Comparison of ENCODE assay signal across 8 cellular contexts in the genomic region with DNA sequence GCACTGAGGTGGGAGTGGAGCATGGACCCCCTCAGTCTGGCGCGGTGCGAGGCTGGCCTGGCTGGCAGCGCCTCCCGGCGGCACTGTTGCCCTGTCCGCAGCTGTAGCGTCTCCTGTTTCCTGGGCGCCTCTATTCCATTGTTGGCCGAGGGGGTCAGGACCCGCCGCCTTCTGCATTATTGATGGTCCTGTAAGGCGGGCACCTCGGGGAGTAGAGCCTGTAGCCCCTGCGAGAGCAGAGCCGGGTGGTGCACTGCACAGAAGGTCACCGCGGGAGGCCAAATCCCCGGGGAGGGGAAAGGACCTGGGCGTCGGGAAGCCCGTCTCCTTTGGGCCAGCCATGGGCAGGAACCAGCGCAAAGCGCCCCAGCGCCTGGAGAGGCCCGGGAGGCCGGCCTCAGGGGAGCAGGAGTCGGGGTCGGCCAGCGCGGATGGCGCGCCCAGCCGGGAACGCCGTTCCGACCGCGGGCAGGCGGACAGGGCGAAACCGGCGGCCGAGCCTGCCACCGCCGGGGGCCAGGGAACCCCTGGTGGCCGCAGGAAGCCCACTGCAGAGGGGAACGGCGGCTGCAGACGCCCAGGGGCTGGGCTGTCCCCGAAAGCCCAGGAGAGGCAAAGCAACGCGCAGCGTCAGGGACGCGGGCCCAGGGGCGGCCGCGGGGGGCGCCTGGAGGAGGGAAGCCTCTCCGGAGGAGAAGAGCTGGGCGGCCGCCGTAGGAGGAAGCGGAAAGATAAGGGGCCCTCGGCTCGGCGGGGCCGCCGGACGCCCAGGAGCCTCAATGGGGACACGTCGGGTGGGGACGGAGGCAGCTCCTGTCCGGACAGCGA.
DNase-seq lines count a peak whose midpoint lies in the region; ATAC-seq, FAIRE-seq and TF ChIP-seq lines count a peak whose summit lies in the region.

TSS of gene MYO15B (plus strand) at position 83 of the 828 bp plus-strand sequence. CDS start at position 341, 258 bp downstream.

- H3K27ac ChIP-seq in coronary artery, result peak within 1 kb of the TSS; percentile 90 to 94

- no peak for TF ChIP-seq POLR2A in H54 (IDR thresholded peaks at IDR 0.05; ENCODE audit: low read depth, low read length)

- no peak for FAIRE-seq in H54 (lab: Jason Lieb, UNC)

- TF ChIP-seq CTCF in coronary artery (IDR thresholded peaks at IDR 0.05), result no peak

- ATAC-seq in HG02884 (IDR thresholded peaks at IDR 0.05; ENCODE audit: unreplicated experiment), result no peak

- DNase-seq in DMS153 treated with DMSO at 0.1 percent for 48 hours (lab: John Stamatoyannopoulos, UW; ENCODE audit: unreplicated experiment) (peak; percentile 10), NCI-H1092 (lab: John Stamatoyannopoulos, UW) (peak; percentile 55), coronary artery (ENCODE audit: low spot score) (no peak), medulla oblongata (ENCODE audit: extremely low spot score) (peak; percentile 66), H54 (ENCODE audit: insufficient read length, low spot score) (no peak)
- peak; percentile 53 for DNase-seq in activated CD4-positive, alpha-beta T cell treated with anti-CD3 and anti-CD28 coated beads, Interleukin-2, amount 50 U/mL, for 1 hour
- peak; percentile 57 for DNase-seq in stimulated activated CD8-positive, alpha-beta memory T cell treated with anti-CD3 and anti-CD28 coated beads, Interleukin-12 subunit alpha, Interleukin-12 subunit beta, amount 100 ng/mL, for 4 hours (ENCODE audit: low read depth)

- peak within 1 kb of the TSS; percentile 74 for H3K4me3 ChIP-seq in coronary artery

Comparison
In these comparisons a context has a peak if more than half of its experiments do, and no peak if none do; other contexts are left out.
1. DNase-seq: peak in DMS153 treated with DMSO at 0.1 percent for 48 hours (single experiment), NCI-H1092 (single experiment), activated CD4-positive, alpha-beta T cell treated with anti-CD3 and anti-CD28 coated beads, Interleukin-2, amount 50 U/mL, for 1 hour (single experiment), medulla oblongata (single experiment) and stimulated activated CD8-positive, alpha-beta memory T cell treated with anti-CD3 and anti-CD28 coated beads, Interleukin-12 subunit alpha, Interleukin-12 subunit beta, amount 100 ng/mL, for 4 hours (single experiment); none in coronary artery (single experiment) and H54 (single experiment).